Comparison of ENCODE assay signal across 9 cellular contexts in genomic region chr13:30307966-30308290, GRCh38. TPM values are rescaled to one million over a fixed set of nuclear protein-coding genes. Genes with fewer than 3 reads are reported as not detected.
DNase-seq lines count a peak whose midpoint lies in the region; ATAC-seq, FAIRE-seq and TF ChIP-seq lines count a peak whose summit lies in the region.
"Had no signal": no experiment of that assay in that cellular context is flagged by ENCODE, and none has a peak within 500 bp of the region (broad histone marks: within the 10 kb centered on the region; RNA-seq: fewer than 3 reads in every experiment).

No MANE protein-coding gene starts in this region.

- SMC1A ChIA-PET in GM12878 (lab: Charles Lee; ENCODE audit: uncharacterized antibody, unreplicated experiment) = interaction anchor here (0.6 to 3.8 kb wide), 10 partner anchors 10 to 308 kb away, joined by 3 to 15 read pairs (median 4); no protein-coding TSS in a partner anchor

- ATAC-seq in heart left ventricle (no peak), GM12878 (no peak), GM18502 (IDR thresholded peaks at IDR 0.05; ENCODE audit: poor library complexity, unreplicated experiment) (no peak)

- H2BK120ac ChIP-seq in mesenchymal stem cell (ENCODE audit: low read depth, low read length) = no peak overlapping the region

- TF ChIP-seq POLR2A in heart left ventricle (IDR thresholded peaks at IDR 0.05) (no peak), GM12878 (IDR thresholded peaks at IDR 0.05; ENCODE audit: low read depth, low read length) (no peak), uterus (IDR thresholded peaks at IDR 0.05) (no peak)

- peaks cover 3 to 54% (median 32%) of the 10 kb centered on the region in 12 donors for H3K4me1 ChIP-seq in heart left ventricle
- H3K4me1 ChIP-seq in GM12878 (ENCODE audit: control insufficient read depth, insufficient read depth, low read length) = peaks cover 18% of the 10 kb centered on the region
- peaks cover 5% of the 10 kb centered on the region for H3K4me1 ChIP-seq in mesenchymal stem cell (ENCODE audit: control insufficient read depth, insufficient read depth, low read depth, low read length)
- H3K4me1 ChIP-seq in uterus = no peaks in the 10 kb centered on the region

- H4K8ac ChIP-seq in mesenchymal stem cell (ENCODE audit: low read length) = no peak overlapping the region

- CTCF ChIA-PET in GM12878 (lab: Yijun Ruan, JAX) = interaction anchor here (0.9 to 3.6 kb wide), 5 partner anchors 8 to 178 kb away, joined by 3 to 23 read pairs (median 6); no protein-coding TSS in a partner anchor

- FAIRE-seq in GM12878 (lab: Jason Lieb, UNC) = no peak

- no peak overlapping the region for H2AK5ac ChIP-seq in mesenchymal stem cell (ENCODE audit: low read length, severe bottlenecking)

- TF ChIP-seq CTCF in heart left ventricle (IDR thresholded peaks at IDR 0.05) = no peak
- no peak for TF ChIP-seq CTCF in GM12878 (IDR thresholded peaks at IDR 0.05 in 2 of 3, conservative IDR thresholded peaks at IDR 0.05 in 1 of 3; ENCODE audit: control insufficient read depth in 2 of 3, extremely low read depth in 1 of 3, insufficient read depth in 1 of 3, low read depth in 3 of 3, low read length in 3 of 3)
- TF ChIP-seq CTCF in uterus (IDR thresholded peaks at IDR 0.05) = no peak

- H4K20me1 ChIP-seq in GM12878 (ENCODE audit: control insufficient read depth, insufficient read depth) = no peaks in the 10 kb centered on the region

- H3K9me3 ChIP-seq in heart left ventricle (no peaks in the 10 kb centered on the region), GM12878 (replicated peaks; ENCODE audit: control insufficient read depth, insufficient read depth, low read length) (no peaks in the 10 kb centered on the region), mesenchymal stem cell (ENCODE audit: control insufficient read depth, low read length) (no peaks in the 10 kb centered on the region), uterus (no peaks in the 10 kb centered on the region)

- no peak overlapping the region for H3K18ac ChIP-seq in mesenchymal stem cell (ENCODE audit: low read depth in 1 of 2, low read length in 2 of 2)

- peaks cover 15% of the 10 kb centered on the region for H3K79me1 ChIP-seq in mesenchymal stem cell (replicated peaks; ENCODE audit: low read length, poor library complexity, severe bottlenecking)

- H3K9ac ChIP-seq in GM12878 (ENCODE audit: control insufficient read depth, insufficient read depth, low read length) (no peak overlapping the region; the same call in 1 of the 2 replicates), mesenchymal stem cell (ENCODE audit: low read length) (peak overlapping the region; percentile 93)

- DNase-seq in heart left ventricle (no peak), cardiac septum (ENCODE audit: low spot score) (no peak), GM12878 (ENCODE audit: low read depth, low spot score) (no peak), mesenchymal stem cell (no peak), uterus (no peak), cortex of kidney (lab: John Stamatoyannopoulos, UW) (no peak), T-helper 9 cell (no peak)
- DNase-seq: NCI-H2081 treated with DMSO at 0.1 percent for 48 hours had no signal

- H2AFZ ChIP-seq in GM12878 (ENCODE audit: control insufficient read depth, low read depth, low read length) = peak overlapping the region; percentile 86
- H2AFZ ChIP-seq in mesenchymal stem cell (ENCODE audit: low read depth, low read length) = no peak overlapping the region

- no peak overlapping the region for H3K4ac ChIP-seq in mesenchymal stem cell (ENCODE audit: low read depth in 1 of 2, low read length in 2 of 2)

- no peak overlapping the region for H3K14ac ChIP-seq in mesenchymal stem cell (ENCODE audit: low read length in 2 of 2)

- TSS peak; percentile 64 for BruUV-seq in GM12878 (replicated peaks; lab: Mats Ljungman, UMichigan)

- no peak for TF ChIP-seq EP300 in GM12878 (IDR thresholded peaks at IDR 0.05; ENCODE audit: borderline replicate concordance in 1 of 2, control insufficient read depth in 1 of 2, low read depth in 2 of 2, low read length in 2 of 2)

- POLR2A ChIA-PET in GM12878 (lab: Charles Lee) = no interaction called here

- TF ChIP-seq RAD21 in GM12878 (IDR thresholded peaks at IDR 0.05; ENCODE audit: insufficient read depth, low read depth, low read length) = no peak

- H2BK12ac ChIP-seq in mesenchymal stem cell (ENCODE audit: low read length in 2 of 2) = no peak overlapping the region

- in situ Hi-C loops in GM12878 (cut with MboI) = no loop called here

- H3K36me3 ChIP-seq in heart left ventricle = no peaks in the 10 kb centered on the region
- no peaks in the 10 kb centered on the region for H3K36me3 ChIP-seq in GM12878 (ENCODE audit: control insufficient read depth in 2 of 2, insufficient read depth in 2 of 2, low read length in 1 of 2)
- peaks cover 0 to 2% of the 10 kb centered on the region in 2 experiments for H3K36me3 ChIP-seq in mesenchymal stem cell (ENCODE audit: control insufficient read depth in 1 of 2, insufficient read depth in 2 of 2, low read depth in 1 of 2, low read length in 2 of 2)
- no peaks in the 10 kb centered on the region for H3K36me3 ChIP-seq in uterus

- no peak overlapping the region for H2BK15ac ChIP-seq in mesenchymal stem cell (ENCODE audit: low read depth, poor library complexity, severe bottlenecking)

- intact Hi-C loops in heart left ventricle (cut with DNase I) (loop anchor here in 4 of 10 donors (1.0 to 10.0 kb wide), 7 partner anchors 32 to 309 kb away; partner anchors contain the start of genes UBE2L5 (in 2 of the 4), USPL1 (in 2 of the 4) and HMGB1 (in 1 of the 4)), cardiac septum (cut with DNase I) (loop anchor here (5.0 to 10.0 kb wide), 2 partner anchors 117 to 309 kb away; partner anchors contain the start of genes UBE2L5 and USPL1), GM12878 (cut with micrococcal nuclease; ENCODE audit: unreplicated experiment) (loop anchor here (2.0 to 5.0 kb wide), 4 partner anchors 63 to 166 kb away; no protein-coding TSS in a partner anchor), uterus (cut with DNase I; ENCODE audit: low total_unique reads) (no loop called here)

- peak overlapping the region; percentile 78 for H2BK5ac ChIP-seq in mesenchymal stem cell (ENCODE audit: low read depth, low read length, poor library complexity, severe bottlenecking)

- H3K27ac ChIP-seq in heart left ventricle (peak overlapping the region; percentile 87 to 98 (median 96)), GM12878 (ENCODE audit: control insufficient read depth, insufficient read depth) (peak overlapping the region; percentile 74; the same call in 1 of the 2 replicates), mesenchymal stem cell (ENCODE audit: low read length, poor library complexity, severe bottlenecking) (peak overlapping the region; percentile 63), uterus (peak overlapping the region; percentile 95 to 97)

- peaks cover 21% of the 10 kb centered on the region for H3K79me2 ChIP-seq in GM12878 (ENCODE audit: control insufficient read depth, insufficient read depth, low read length)

- RAD21 ChIA-PET in GM12878 (lab: Charles Lee; ENCODE audit: unreplicated experiment) = interaction anchor here (0.7 to 1.9 kb wide), 4 partner anchors 66 to 176 kb away, joined by 3 to 12 read pairs (median 4); no protein-coding TSS in a partner anchor

- H3K4me3 ChIP-seq in heart left ventricle = peak overlapping the region; percentile 80 to 100 (median 96)
- peak overlapping the region; percentile 67 for H3K4me3 ChIP-seq in GM12878
- H3K4me3 ChIP-seq in mesenchymal stem cell (ENCODE audit: insufficient read depth in 1 of 2, low read depth in 1 of 2, low read length in 2 of 2) = peak overlapping the region in 1 of 2 experiments; percentile 96
- H3K4me3 ChIP-seq in uterus = peak overlapping the region; percentile 86 to 93

- no peak overlapping the region for H3K23ac ChIP-seq in mesenchymal stem cell (ENCODE audit: low read length in 2 of 2)

- no peak overlapping the region for H4K91ac ChIP-seq in mesenchymal stem cell (ENCODE audit: low read length)

- peak overlapping the region; percentile 75 for H3K4me2 ChIP-seq in GM12878 (ENCODE audit: control insufficient read depth, insufficient read depth)
- peak overlapping the region; percentile 94 for H3K4me2 ChIP-seq in mesenchymal stem cell (ENCODE audit: low read length, poor library complexity, severe bottlenecking)

- WGBS in heart left ventricle, 4 donors = 34 to 40% (median 36%) methylated on average over 8 of the region's 8 CpGs
- WGBS in GM12878 (ENCODE audit: insufficient coverage, insufficient replicate concordance, low lambda C conversion rate, missing lambda C conversion rate) = 47% methylated on average over 8 of the region's 8 CpGs
- WGBS in mesenchymal stem cell = 38% methylated on average over 7 of the region's 8 CpGs

- H3K27me3 ChIP-seq in heart left ventricle (no peaks in the 10 kb centered on the region), GM12878 (replicated peaks in 1 of 2; ENCODE audit: control insufficient read depth in 2 of 2, insufficient read depth in 2 of 2, low read length in 1 of 2) (no peaks in the 10 kb centered on the region), mesenchymal stem cell (ENCODE audit: control insufficient read depth in 1 of 2, insufficient read depth in 1 of 2, low read length in 2 of 2) (no peaks in the 10 kb centered on the region), uterus (no peaks in the 10 kb centered on the region)

TF ChIP-seq in GM12878, 131 proteins besides CTCF, POLR2A, EP300 and RAD21 (continues in another document):
- no peak for TF ChIP-seq HDGF (IDR thresholded peaks at IDR 0.05)
- no peak for TF ChIP-seq MXI1 (IDR thresholded peaks at IDR 0.05; ENCODE audit: low read depth, low read length)
- no peak for TF ChIP-seq IKZF1 (conservative IDR thresholded peaks at IDR 0.05)

RNA-seq across cellular contexts. Expression of gene KATNAL1, which starts 0.6 kb away (rescaled TPM):
- total RNA-seq in heart left ventricle (10 to 100 TPM; 23.3 to 55.3 (median 52.2) TPM), cardiac septum (95.3 TPM), GM12878 (2014; rRNA removed) (7.2 and 7.8 TPM in 2 replicates), GM12878 (2014; rRNA removed; fragmentation: Illumina TruSeq; extraction: Trizol) (15.2 and 16.4 TPM in 2 replicates), GM12878 (2021) (14.8 and 18.8 TPM in 2 replicates), uterus (10 to 100 TPM; 24.1 to 65.3 (median 49.9) TPM)
- polyA plus RNA-seq in heart left ventricle (10 to 100 TPM in 1 of 2 donors, 1 to 10 TPM in 1; 4.6 to 15.7 TPM), GM12878 (2011; rRNA removed) (6.5 and 11.8 TPM in 2 replicates), GM12878 (2014; fragmentation: Illumina TruSeq; extraction: Trizol) (13.5 and 18.4 TPM in 2 replicates), GM12878 (2014; fragmentation: Nextera tagmentation; extraction: Ambion mirVana) (1 to 10 TPM; 9.4 to 9.8 TPM), GM12878 (2014; rRNA removed) (5.9 and 6.6 TPM in 2 replicates), GM12878 (2016; fragmentation: Nextera tagmentation; extraction: Ambion mirVana) (10 to 100 TPM; 16.7 to 18.7 TPM)
- total RNA-seq in GM12878 (2013; cell fraction: nucleolus; rRNA removed) = 68.9 and 77.5 TPM in 2 replicates
- 3.2 TPM for polyA plus RNA-seq in GM12878 (2011; ENCODE audit: low read depth)
- polyA plus RNA-seq in GM12878 (2011; cell fraction: cytosol; rRNA removed) = 2.5 and 2.6 TPM in 2 replicates
- polyA plus RNA-seq in GM12878 (2011; cell fraction: nucleus; rRNA removed) = 3.3 and 4.0 TPM in 2 replicates
- polyA plus RNA-seq in GM12878 (2012) = 4.5 and 5.6 TPM in 2 replicates
- polyA minus RNA-seq in GM12878 (2011; rRNA and poly(A)+ RNA removed) = 8.1 and 10.2 TPM in 2 replicates
- polyA minus RNA-seq in GM12878 (2011; cell fraction: cytosol; rRNA and poly(A)+ RNA removed) = 1.5 and 2.4 TPM in 2 replicates
- polyA minus RNA-seq in GM12878 (2011; cell fraction: nucleus; rRNA and poly(A)+ RNA removed) = 4.7 and 9.1 TPM in 2 replicates
- 9.6 TPM for polyA plus RNA-seq in mesenchymal stem cell (2013, experiment 1 of 2)
- 11.5 TPM for polyA plus RNA-seq in mesenchymal stem cell (2013, experiment 2 of 2)
